Comparison of ENCODE assay signal across 1 cellular context in genomic region chr18:63315879-63316278, GRCh38.
TF ChIP-seq lines count a peak whose summit lies in the region.

No MANE protein-coding gene starts in this region.

TF ChIP-seq in SK-N-SH treated with all-trans-retinoic acid at 6 μM for 48 hours, 23 proteins besides CTCF, POLR2A, EP300 and RAD21 (continued from another document):
- TF ChIP-seq CREB5 (CRISPR knock-in tag; IDR thresholded peaks at IDR 0.05; ENCODE audit: low read depth), result no peak
- no peak for TF ChIP-seq POU6F1 (CRISPR knock-in tag; IDR thresholded peaks at IDR 0.05; ENCODE audit: borderline replicate concordance, low read depth)
- TF ChIP-seq TSHZ2 (CRISPR knock-in tag; IDR thresholded peaks at IDR 0.05), result no peak
- no peak for TF ChIP-seq ZNF8 (CRISPR knock-in tag; IDR thresholded peaks at IDR 0.05)
- TF ChIP-seq ISL1 (CRISPR knock-in tag; IDR thresholded peaks at IDR 0.05), result no peak
- TF ChIP-seq TOX (CRISPR knock-in tag; IDR thresholded peaks at IDR 0.05; ENCODE audit: borderline replicate concordance), result no peak
